14 cellular contexts compared by ENCODE assay signal in the genomic region with DNA sequence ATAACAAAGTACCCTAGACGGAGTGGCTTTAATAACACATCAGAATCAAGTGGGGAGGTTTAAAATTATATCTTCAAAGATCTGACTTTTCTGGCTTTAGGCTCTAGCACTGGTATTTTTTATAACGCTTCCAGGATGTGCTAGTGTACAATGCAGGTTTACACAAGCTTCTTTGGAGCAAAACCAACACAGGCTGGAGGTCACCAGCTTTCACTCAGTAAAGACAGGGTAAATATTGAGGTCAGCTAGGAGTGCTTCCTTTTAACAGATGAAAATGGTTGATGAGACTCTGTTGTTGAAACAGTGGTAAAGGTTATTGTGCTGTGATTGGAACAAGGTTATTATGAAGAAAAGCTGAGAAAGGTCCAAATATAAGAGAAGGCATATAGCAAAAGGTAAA.
"Had no signal": no experiment of that assay in that cellular context is flagged by ENCODE, and none has a peak within 500 bp of the region (broad histone marks: within the 10 kb centered on the region; RNA-seq: fewer than 3 reads in every experiment).

No MANE protein-coding gene starts in this region.

- ATAC-seq: gastroesophageal sphincter; naive thymus-derived CD4-positive, alpha-beta T cell; stimulated activated naive CD8-positive, alpha-beta T cell treated with anti-CD3 and anti-CD28 coated beads, Interleukin-15, amount 100 ng/mL, for 72 hours had no signal

- H3K27ac Mint-ChIP-seq: activated naive CD4-positive, alpha-beta T cell treated with anti-CD3 and anti-CD28 coated beads for 36 hours; naive thymus-derived CD4-positive, alpha-beta T cell; stimulated activated naive CD8-positive, alpha-beta T cell treated with anti-CD3 and anti-CD28 coated beads, Interleukin-15, amount 100 ng/mL, for 72 hours had no signal

- H3K27me3 Mint-ChIP-seq: naive thymus-derived CD4-positive, alpha-beta T cell; stimulated activated naive CD8-positive, alpha-beta T cell treated with anti-CD3 and anti-CD28 coated beads, Interleukin-15, amount 100 ng/mL, for 72 hours had no signal

- H3K4me3 ChIP-seq: coronary artery, gastroesophageal sphincter, testis had no signal

- H3K27ac ChIP-seq: coronary artery, gastroesophageal sphincter, neutrophil, testis had no signal

- H3K36me3 Mint-ChIP-seq: naive thymus-derived CD4-positive, alpha-beta T cell had no signal

- H3K4me1 Mint-ChIP-seq: naive thymus-derived CD4-positive, alpha-beta T cell; stimulated activated naive CD8-positive, alpha-beta T cell treated with anti-CD3 and anti-CD28 coated beads, Interleukin-15, amount 100 ng/mL, for 72 hours had no signal

- H3K9me3 ChIP-seq: gastroesophageal sphincter, neutrophil, testis had no signal

- H3K4me1 ChIP-seq: gastroesophageal sphincter, testis had no signal

- H3K36me3 ChIP-seq: gastroesophageal sphincter, neutrophil had no signal

- H3K4me3 Mint-ChIP-seq: activated naive CD4-positive, alpha-beta T cell treated with anti-CD3 and anti-CD28 coated beads for 36 hours; naive thymus-derived CD4-positive, alpha-beta T cell; stimulated activated naive CD8-positive, alpha-beta T cell treated with anti-CD3 and anti-CD28 coated beads, Interleukin-15, amount 100 ng/mL, for 72 hours had no signal

- DNase-seq: activated CD4-positive, alpha-beta T cell treated with anti-CD3 and anti-CD28 coated beads for 4 hours; activated naive CD4-positive, alpha-beta T cell treated with anti-CD3 and anti-CD28 coated beads for 36 hours; central memory CD4-positive, alpha-beta T cell; effector CD8-positive, alpha-beta T cell; kidney glomerular epithelial cell; naive thymus-derived CD4-positive, alpha-beta T cell; retina; stimulated activated CD4-positive, alpha-beta T cell treated with anti-CD3 and anti-CD28 coated beads, Interleukin-15, amount 100 ng/mL, for 24 hours; stimulated activated CD4-positive, alpha-beta T cell treated with anti-CD3 and anti-CD28 coated beads, Interleukin-4, amount 100 ng/mL, for 24 hours; stimulated activated naive CD8-positive, alpha-beta T cell treated with anti-CD3 and anti-CD28 coated beads, Interleukin-15, amount 100 ng/mL, for 72 hours; testis had no signal

- H3K27me3 ChIP-seq: gastroesophageal sphincter, neutrophil, testis had no signal
